Comparison of ENCODE assay signal across 1 cellular context in the genomic region with DNA sequence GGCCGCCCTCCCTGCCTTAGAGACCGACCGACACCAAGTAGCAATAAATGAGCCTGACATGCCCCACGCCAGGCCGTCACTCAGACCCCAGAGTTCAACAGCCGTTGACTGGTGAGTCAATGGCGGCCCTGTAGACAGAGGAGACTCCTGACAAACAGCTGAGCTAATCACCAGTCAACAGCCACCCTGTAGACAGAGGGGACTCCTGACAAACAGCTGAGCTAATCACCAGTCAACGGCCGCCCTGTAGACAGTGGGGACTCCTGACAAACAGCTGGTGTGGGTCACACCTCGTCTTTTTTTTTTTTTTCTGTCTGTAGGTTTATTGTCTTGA.
TF ChIP-seq lines count a peak whose summit lies in the region.

No MANE protein-coding gene starts in this region.

TF ChIP-seq in A549, 52 proteins besides CTCF, POLR2A, EP300 and RAD21:
- TF ChIP-seq NR3C1 (IDR thresholded peaks at IDR 0.05) (no peak), ZFP36 (IDR thresholded peaks at IDR 0.05; ENCODE audit: borderline replicate concordance, partially characterized antibody) (no peak), EHMT2 (IDR thresholded peaks at IDR 0.05; ENCODE audit: low read depth) (no peak), JUNB (IDR thresholded peaks at IDR 0.05) (no peak), FOXS1 (CRISPR knock-in tag; IDR thresholded peaks at IDR 0.05) (no peak), HOXB13 (CRISPR knock-in tag; IDR thresholded peaks at IDR 0.05; ENCODE audit: low read depth) (no peak), CHD4 (IDR thresholded peaks at IDR 0.05; ENCODE audit: borderline replicate concordance) (no peak), HOXA7 (CRISPR knock-in tag; IDR thresholded peaks at IDR 0.05) (no peak), CBX8 (IDR thresholded peaks at IDR 0.05) (no peak), RCOR1 (IDR thresholded peaks at IDR 0.05; ENCODE audit: low read depth, low read length) (no peak), KDM1A (IDR thresholded peaks at IDR 0.05; ENCODE audit: low read depth) (no peak), POLR2AphosphoS2 (conservative IDR thresholded peaks at IDR 0.05; ENCODE audit: low read length) (no peak), RARB (CRISPR knock-in tag; IDR thresholded peaks at IDR 0.05) (no peak)
- TF ChIP-seq, protein P1, sequence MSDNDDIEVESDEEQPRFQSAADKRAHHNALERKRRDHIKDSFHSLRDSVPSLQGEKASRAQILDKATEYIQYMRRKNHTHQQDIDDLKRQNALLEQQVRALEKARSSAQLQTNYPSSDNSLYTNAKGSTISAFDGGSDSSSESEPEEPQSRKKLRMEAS (IDR thresholded peaks at IDR 0.05) = no peak
